ENCODE assay signal across 15 cellular contexts in the genomic region with DNA sequence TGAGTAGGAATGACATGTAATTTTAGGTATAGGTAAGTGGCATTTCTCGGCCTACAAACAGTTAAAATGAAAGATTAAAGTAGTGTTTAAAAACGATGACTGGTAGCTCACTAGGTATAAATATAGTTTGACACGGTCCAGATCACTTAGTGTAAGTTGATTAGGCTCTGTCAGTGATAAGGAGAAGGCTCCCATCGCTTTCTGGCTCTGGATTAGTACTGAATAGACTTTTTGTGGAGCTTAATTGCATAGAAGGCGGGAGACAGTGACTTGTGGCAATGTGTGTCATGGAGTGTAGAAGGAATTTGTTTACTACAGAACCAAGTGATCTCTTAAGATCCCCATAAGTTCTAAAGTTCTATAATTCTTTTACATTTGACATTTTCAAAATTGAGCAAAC. TPM values are rescaled to one million over a fixed set of nuclear protein-coding genes. Genes with fewer than 3 reads are reported as not detected.
A peak's percentile ranks its signal among the peaks of the same experiment; 100 is the strongest.
DNase-seq lines count a peak whose midpoint lies in the region; ATAC-seq and TF ChIP-seq lines count a peak whose summit lies in the region.
"Had no signal": no experiment of that assay in that cellular context is flagged by ENCODE, and none has a peak within 500 bp of the region (broad histone marks: within the 10 kb centered on the region; RNA-seq: fewer than 3 reads in every experiment).

No MANE protein-coding gene starts in this region.

- peaks cover 5% of the 10 kb centered on the region for H3F3A ChIP-seq in smooth muscle cell (ENCODE audit: low read depth)

- no peak for DNase-seq in Karpas-422
- DNase-seq in coronary artery (ENCODE audit: low spot score): no peak
- no peak for DNase-seq in smooth muscle cell (lab: John Stamatoyannopoulos, UW; ENCODE audit: unreplicated experiment)
- DNase-seq in stimulated activated naive CD4-positive, alpha-beta T cell (lab: John Stamatoyannopoulos, UW): no peak
- DNase-seq: activated CD4-positive, alpha-beta T cell treated with anti-CD3 and anti-CD28 coated beads for 4 hours; DMS79 treated with DMSO at 0.1 percent for 48 hours; NCI-H2107; NCI-H748 treated with DMSO at 0.1 percent for 48 hours had no signal

- no peaks in the 10 kb centered on the region for H3K27me3 ChIP-seq in Karpas-422 (ENCODE audit: low read length)
- H3K27me3 ChIP-seq in layer of hippocampus (ENCODE audit: control insufficient read depth, insufficient read depth, low read length): no peaks in the 10 kb centered on the region
- no peaks in the 10 kb centered on the region for H3K27me3 ChIP-seq in smooth muscle cell (ENCODE audit: low read depth)
- H3K27me3 ChIP-seq: adrenal gland; BLaER1 treated with 17β-estradiol and CSF1 and Interleukin-3, amounts not matched to agents 10 nM and 100 nM had no signal

- no peak overlapping the region for H2AFZ ChIP-seq in Karpas-422 (ENCODE audit: low read length)
- no peak overlapping the region for H2AFZ ChIP-seq in smooth muscle cell (ENCODE audit: low read depth)

- H3K36me3 ChIP-seq in Karpas-422 (ENCODE audit: insufficient read depth, low read length) (peaks cover 73% of the 10 kb centered on the region), smooth muscle cell (ENCODE audit: low read depth) (no peaks in the 10 kb centered on the region)

- TF ChIP-seq CTCF in coronary artery (IDR thresholded peaks at IDR 0.05) (no peak), smooth muscle cell (IDR thresholded peaks at IDR 0.05; ENCODE audit: borderline replicate concordance, insufficient read depth, poor library complexity, severe bottlenecking) (no peak)

- ATAC-seq in GM18519 (IDR thresholded peaks at IDR 0.05; ENCODE audit: low FRiP score, unreplicated experiment) (no peak), HG03196 (IDR thresholded peaks at IDR 0.05; ENCODE audit: unreplicated experiment) (no peak), GM19395 (IDR thresholded peaks at IDR 0.05; ENCODE audit: unreplicated experiment) (no peak)
- ATAC-seq: stimulated activated memory B cell treated with anti-CD40 and anti-IgM and Interleukin-4, amounts not matched to agents 10 μg/mL and 1 μg/mL and 100 μg/mL, for 72 hours had no signal

- H3K4me3 ChIP-seq in Karpas-422 (ENCODE audit: low read length): no peak overlapping the region
- H3K4me3 ChIP-seq in coronary artery: no peak overlapping the region
- no peak overlapping the region for H3K4me3 ChIP-seq in smooth muscle cell
- H3K4me3 ChIP-seq: adrenal gland; BLaER1 treated with 17β-estradiol and CSF1 and Interleukin-3, amounts not matched to agents 10 nM and 100 nM had no signal

- 28% methylated on average over 5 of the region's 5 CpGs for WGBS in smooth muscle cell (ENCODE audit: low lambda C conversion rate)

- H3K27ac ChIP-seq in Karpas-422 (ENCODE audit: low read length): 0 out of 2 replicates have a peak overlapping the region, but pooled peaks have one; percentile 9
- H3K27ac ChIP-seq in coronary artery: peak overlapping the region; percentile 51 to 69
- peak overlapping the region; percentile 64 for H3K27ac ChIP-seq in layer of hippocampus (ENCODE audit: low read depth, low read length)
- peak overlapping the region; percentile 11 for H3K27ac ChIP-seq in smooth muscle cell (ENCODE audit: low read depth)

- H3K9me3 ChIP-seq in Karpas-422 (ENCODE audit: low read length) (no peaks in the 10 kb centered on the region), smooth muscle cell (replicated peaks; ENCODE audit: low read depth) (no peaks in the 10 kb centered on the region)
- H3K9me3 ChIP-seq: adrenal gland had no signal

- H3K4me2 ChIP-seq in Karpas-422 (ENCODE audit: low read depth, low read length, poor library complexity, severe bottlenecking) (no peak overlapping the region), smooth muscle cell (peak overlapping the region; percentile 70)

- H3K79me2 ChIP-seq in Karpas-422 (ENCODE audit: low read length) (peaks cover 98% of the 10 kb centered on the region), smooth muscle cell (ENCODE audit: low read depth) (peaks cover 62% of the 10 kb centered on the region)

- H4K20me1 ChIP-seq in Karpas-422 (ENCODE audit: insufficient read depth, low read depth, low read length): peaks cover 86% of the 10 kb centered on the region
- H4K20me1 ChIP-seq in smooth muscle cell (ENCODE audit: low read depth): peaks cover 92% of the 10 kb centered on the region

- no peak overlapping the region for H3K9ac ChIP-seq in Karpas-422 (ENCODE audit: low read length)
- no peak overlapping the region for H3K9ac ChIP-seq in smooth muscle cell (ENCODE audit: low read depth)

- no peaks in the 10 kb centered on the region for H3K9me2 ChIP-seq in Karpas-422 (replicated peaks; ENCODE audit: insufficient read depth, low read length)

- H3K4me1 ChIP-seq in Karpas-422 (ENCODE audit: low read length) (peaks cover 49% of the 10 kb centered on the region), smooth muscle cell (ENCODE audit: low read depth) (peaks cover 42% of the 10 kb centered on the region)

RNA-seq across cellular contexts. Expression of gene PYGB, which starts 6.7 kb away (rescaled TPM):
- total RNA-seq in Karpas-422 (2014; rRNA removed; shearing (Covaris generic); ENCODE audit: low replicate concordance): 188 and 302 TPM in 2 replicates
- 31.8 and 44.4 TPM in 2 replicates for total RNA-seq in smooth muscle cell
- 39.4 and 43.3 TPM in 2 replicates for polyA plus RNA-seq in smooth muscle cell

RNA-seq across cellular contexts. Expression of gene ENTPD6, which starts 59.1 kb away (rescaled TPM):
- total RNA-seq in Karpas-422 (2014; rRNA removed; shearing (Covaris generic); ENCODE audit: low replicate concordance): 100 and 125 TPM in 2 replicates
- total RNA-seq in smooth muscle cell: 12.6 and 30.1 TPM in 2 replicates
- 19.9 and 34.0 TPM in 2 replicates for polyA plus RNA-seq in smooth muscle cell

Comparison
In these comparisons a context has a peak if more than half of its experiments do, and no peak if none do; other contexts are left out.
1. H3K27ac ChIP-seq: peak in every context shown above with its lines; median percentile 64 in layer of hippocampus; 60 in coronary artery; 11 in smooth muscle cell; 9 in Karpas-422.